8 cellular contexts compared by ENCODE assay signal in the genomic region with DNA sequence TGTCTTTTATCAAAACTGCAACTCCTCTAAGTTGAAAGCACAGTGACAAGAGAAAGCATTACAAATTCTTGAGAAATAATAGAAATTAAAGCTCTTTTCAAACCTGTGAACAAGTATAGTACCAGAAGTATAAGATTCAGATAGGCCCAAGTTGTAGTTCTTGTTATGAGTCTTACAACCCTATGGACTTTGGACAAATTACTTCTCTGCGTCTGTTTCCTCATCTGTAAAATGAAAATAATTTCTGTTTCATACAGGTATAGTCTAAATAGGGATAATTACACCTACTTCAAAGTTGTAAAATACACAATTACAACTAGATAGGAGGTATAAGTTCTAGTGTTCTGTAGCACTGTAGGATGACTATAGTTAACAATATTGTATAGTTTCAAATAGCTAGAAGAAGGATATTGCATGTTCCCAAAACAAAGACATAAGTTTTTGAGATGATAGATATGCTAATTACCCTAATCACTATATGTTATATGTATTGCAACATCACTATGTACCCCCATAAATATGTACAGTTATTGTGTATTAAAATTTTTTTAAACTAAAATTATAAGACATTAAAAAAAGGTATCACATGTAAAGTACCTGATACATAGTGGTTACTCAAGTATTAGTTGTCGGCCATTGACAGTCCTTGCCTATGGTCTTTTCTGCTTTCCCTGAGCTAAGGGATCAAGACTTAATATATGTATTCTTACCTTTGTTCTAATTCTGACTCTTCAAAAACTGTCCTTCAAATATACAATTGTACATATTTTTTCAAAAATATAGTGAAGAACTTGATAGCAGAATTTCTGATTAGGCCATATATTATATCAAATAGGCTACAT. TPM values are rescaled to one million over a fixed set of nuclear protein-coding genes. Genes with fewer than 3 reads are reported as not detected.
DNase-seq lines count a peak whose midpoint lies in the region; ATAC-seq and TF ChIP-seq lines count a peak whose summit lies in the region.

No MANE protein-coding gene starts in this region.

- peak overlapping the region in 6 of 12 donors; percentile 97 to 99 (median 98) for H3K27ac ChIP-seq in heart left ventricle
- peak overlapping the region; percentile 89 for H3K27ac ChIP-seq in RWPE2 (ENCODE audit: poor library complexity, severe bottlenecking)
- H3K27ac ChIP-seq in thoracic aorta = peak overlapping the region in 1 of 2 donors; percentile 99

- H3K4me1 ChIP-seq in heart left ventricle = peaks cover 4 to 46% (median 31%) of the 10 kb centered on the region in 12 donors
- peaks cover 31% of the 10 kb centered on the region for H3K4me1 ChIP-seq in RWPE2 (ENCODE audit: insufficient read depth, poor library complexity, severe bottlenecking)
- H3K4me1 ChIP-seq in thoracic aorta (ENCODE audit: control insufficient read depth in 1 of 2, low read depth in 2 of 2) = peaks cover 27 to 39% of the 10 kb centered on the region in 2 donors

- intact Hi-C loops in heart left ventricle (cut with DNase I) (no loop called here), Right ventricle myocardium inferior (cut with DNase I) (loop anchor here (2.0 kb wide), 1 partner anchor 20 kb away; no protein-coding TSS in a partner anchor)

- 91 to 95% (median 91%) methylated on average over 2 of the region's 2 CpGs for WGBS in heart left ventricle, 4 donors

- H3K27me3 ChIP-seq in heart left ventricle (no peaks in the 10 kb centered on the region), RWPE2 (ENCODE audit: insufficient read depth, poor library complexity, severe bottlenecking) (no peaks in the 10 kb centered on the region), thoracic aorta (replicated peaks; ENCODE audit: insufficient read depth) (no peaks in the 10 kb centered on the region)

- no peak for ATAC-seq in heart left ventricle
- ATAC-seq in Right ventricle myocardium inferior = no peak
- no peak for ATAC-seq in RWPE2 (ENCODE audit: low read depth)
- ATAC-seq in thoracic aorta (ENCODE audit: insufficient number of reproducible peaks, low FRiP score, low read depth) = no peak
- ATAC-seq in GM19328 (IDR thresholded peaks at IDR 0.05; ENCODE audit: unreplicated experiment) = no peak

- TF ChIP-seq CTCF in heart left ventricle (IDR thresholded peaks at IDR 0.05) (no peak), RWPE2 (IDR thresholded peaks at IDR 0.05; ENCODE audit: poor library complexity, severe bottlenecking) (no peak), thoracic aorta (IDR thresholded peaks at IDR 0.05) (no peak)

- H3K36me3 ChIP-seq in heart left ventricle = no peaks in the 10 kb centered on the region
- no peaks in the 10 kb centered on the region for H3K36me3 ChIP-seq in RWPE2 (ENCODE audit: low read depth)
- H3K36me3 ChIP-seq in thoracic aorta = no peaks in the 10 kb centered on the region

- DNase-seq in heart left ventricle (no peak), Right ventricle myocardium inferior (ENCODE audit: missing footprints) (no peak), RWPE2 (ENCODE audit: low spot score) (no peak), thoracic aorta (ENCODE audit: low spot score) (no peak), COLO668 (lab: John Stamatoyannopoulos, UW; ENCODE audit: unreplicated experiment) (no peak)
- DNase-seq in activated CD8-positive, alpha-beta memory T cell treated with anti-CD3 and anti-CD28 coated beads, Interleukin-2, amount 50 U/mL, for 48 hours = no peak

- H3K9me3 ChIP-seq in heart left ventricle (no peaks in the 10 kb centered on the region), RWPE2 (ENCODE audit: severe bottlenecking) (no peaks in the 10 kb centered on the region), thoracic aorta (no peaks in the 10 kb centered on the region)

- peak overlapping the region in 9 of 12 donors; percentile 83 to 92 (median 87) for H3K4me3 ChIP-seq in heart left ventricle
- H3K4me3 ChIP-seq in RWPE2 (ENCODE audit: severe bottlenecking) = peak overlapping the region; percentile 64
- peak overlapping the region; percentile 17 for H3K4me3 ChIP-seq in iPS-11a (ENCODE audit: low read depth, low read length)
- H3K4me3 ChIP-seq in thoracic aorta = peak overlapping the region; percentile 95

- TF ChIP-seq POLR2A in heart left ventricle (IDR thresholded peaks at IDR 0.05) = no peak

RNA-seq across cellular contexts. Expression of a gene that starts 1.8 kb away (rescaled TPM):
- total RNA-seq in heart left ventricle (10 to 100 TPM; 20.1 to 30.3 (median 26.4) TPM), Right ventricle myocardium inferior (28.4 TPM), thoracic aorta (10 to 100 TPM; 37.2 to 43.5 TPM)
- polyA plus RNA-seq in heart left ventricle = 10 to 100 TPM; 11.2 to 23.3 TPM

Comparison
In these comparisons a context has a peak if more than half of its experiments do, and no peak if none do; other contexts are left out.
1. H3K4me3 ChIP-seq: peak in every context shown above with its lines; median percentile 95 in thoracic aorta; 87 in heart left ventricle; 64 in RWPE2; 17 in iPS-11a.